ENCODE assay signal across 9 cellular contexts in genomic region chr19:18119243-18120105, GRCh38. TPM values are rescaled to one million over a fixed set of nuclear protein-coding genes. Genes with fewer than 3 reads are reported as not detected.
DNase-seq lines count a peak whose midpoint lies in the region; ATAC-seq and TF ChIP-seq lines count a peak whose summit lies in the region.
"Had no signal": no experiment of that assay in that cellular context is flagged by ENCODE, and none has a peak within 500 bp of the region (broad histone marks: within the 10 kb centered on the region; RNA-seq: fewer than 3 reads in every experiment).

No MANE protein-coding gene starts in this region.

- H3F3A ChIP-seq in neural progenitor cell (ENCODE audit: low read depth): peaks cover 11% of the 10 kb centered on the region

- H3K4me3 Mint-ChIP-seq in activated naive CD4-positive, alpha-beta T cell treated with anti-CD3 and anti-CD28 coated beads, Interleukin-2, amount 50 U/mL, for 24 hours: peak overlapping the region; percentile 86
- peak overlapping the region; percentile 85 for H3K4me3 Mint-ChIP-seq in neural progenitor cell

- H3K27me3 ChIP-seq in neural progenitor cell: no peaks in the 10 kb centered on the region
- H3K27me3 ChIP-seq in upper lobe of left lung: no peaks in the 10 kb centered on the region

- H3K4me3 ChIP-seq in neural progenitor cell: no peak overlapping the region
- H3K4me3 ChIP-seq in upper lobe of left lung: peak overlapping the region in 3 of 4 donors; percentile 1 to 88 (median 80)

- H3K4me1 Mint-ChIP-seq in activated naive CD4-positive, alpha-beta T cell treated with anti-CD3 and anti-CD28 coated beads, Interleukin-2, amount 50 U/mL, for 24 hours: peaks cover 34% of the 10 kb centered on the region
- peaks cover 31% of the 10 kb centered on the region for H3K4me1 Mint-ChIP-seq in neural progenitor cell

- H3K36me3 ChIP-seq in neural progenitor cell (no peaks in the 10 kb centered on the region), upper lobe of left lung (peaks cover 0 to 25% (median 20%) of the 10 kb centered on the region in 4 donors)

- peaks cover 4% of the 10 kb centered on the region for H3K4me1 ChIP-seq in neural progenitor cell
- H3K4me1 ChIP-seq in upper lobe of left lung: peaks cover 16 to 26% (median 19%) of the 10 kb centered on the region in 4 donors

- H4K20me1 ChIP-seq in neural progenitor cell (ENCODE audit: low read depth): peaks cover 20% of the 10 kb centered on the region

- no peak for TF ChIP-seq POLR2A in upper lobe of left lung (IDR thresholded peaks at IDR 0.05)

- peak overlapping the region; percentile 99 for H3K27ac Mint-ChIP-seq in activated naive CD4-positive, alpha-beta T cell treated with anti-CD3 and anti-CD28 coated beads, Interleukin-2, amount 50 U/mL, for 24 hours
- no peak overlapping the region for H3K27ac Mint-ChIP-seq in neural progenitor cell

- TF ChIP-seq EP300 in upper lobe of left lung (IDR thresholded peaks at IDR 0.05): no peak

- no peaks in the 10 kb centered on the region for H3K9me3 Mint-ChIP-seq in activated naive CD4-positive, alpha-beta T cell treated with anti-CD3 and anti-CD28 coated beads, Interleukin-2, amount 50 U/mL, for 24 hours
- no peaks in the 10 kb centered on the region for H3K9me3 Mint-ChIP-seq in neural progenitor cell

- no peak for TF ChIP-seq CTCF in neural progenitor cell (IDR thresholded peaks at IDR 0.05)
- no peak for TF ChIP-seq CTCF in upper lobe of left lung (IDR thresholded peaks at IDR 0.05)

- no peak for ATAC-seq in upper lobe of left lung (ENCODE audit: low FRiP score in 2 of 2)
- ATAC-seq in GM19452 (IDR thresholded peaks at IDR 0.05; ENCODE audit: unreplicated experiment): no peak

- peak; percentile 38 for DNase-seq in NK-92 treated with Interleukin-12 subunit alpha and Interleukin-12 subunit beta, amount 100 ng/mL, for 24 hours (lab: John Stamatoyannopoulos, UW)
- DNase-seq in NK-92 (lab: John Stamatoyannopoulos, UW; ENCODE audit: unreplicated experiment) (no peak), neural progenitor cell (ENCODE audit: low spot score) (no peak), upper lobe of left lung (no peak), OCI-M1 (lab: John Stamatoyannopoulos, UW) (no peak), NCI-H2196 treated with DMSO at 0.1 percent for 48 hours (lab: John Stamatoyannopoulos, UW; ENCODE audit: unreplicated experiment) (no peak)

- H3K27ac ChIP-seq in neural progenitor cell (no peak overlapping the region), upper lobe of left lung (peak overlapping the region in 3 of 4 donors; percentile 6 to 52 (median 18))

- H3K4me2 ChIP-seq in neural progenitor cell: peak overlapping the region; percentile 98

- H3K79me2 ChIP-seq in neural progenitor cell (ENCODE audit: low read depth): peaks cover 10% of the 10 kb centered on the region

- no peaks in the 10 kb centered on the region for H3K9me3 ChIP-seq in neural progenitor cell (ENCODE audit: low read depth)
- H3K9me3 ChIP-seq in upper lobe of left lung: no peaks in the 10 kb centered on the region

- H2AFZ ChIP-seq in neural progenitor cell (replicated peaks): no peak overlapping the region

- H3K9ac ChIP-seq in neural progenitor cell: no peak overlapping the region

- H3K36me3 Mint-ChIP-seq in activated naive CD4-positive, alpha-beta T cell treated with anti-CD3 and anti-CD28 coated beads, Interleukin-2, amount 50 U/mL, for 24 hours: peaks cover 3% of the 10 kb centered on the region
- H3K36me3 Mint-ChIP-seq in neural progenitor cell: peaks cover 2% of the 10 kb centered on the region

- 67 to 78% methylated on average over 19 to 22 of the region's 22 CpGs for WGBS in upper lobe of left lung, 2 donors

- H3K27me3 Mint-ChIP-seq in activated naive CD4-positive, alpha-beta T cell treated with anti-CD3 and anti-CD28 coated beads, Interleukin-2, amount 50 U/mL, for 24 hours: no peaks in the 10 kb centered on the region
- peaks cover 11% of the 10 kb centered on the region for H3K27me3 Mint-ChIP-seq in neural progenitor cell (ENCODE audit: insufficient read depth, low read depth)

RNA-seq across cellular contexts. Expression of gene MAST3, which starts 21.9 kb away (rescaled TPM):
- total RNA-seq in neural progenitor cell (ENCODE audit: low replicate concordance): 2.1 and 5.1 TPM in 2 replicates
- 10 to 100 TPM in 4 of 6 donors, 1 to 10 TPM in 2; 9.3 to 67.1 (median 27.5) TPM for total RNA-seq in upper lobe of left lung

RNA-seq across cellular contexts. Expression of gene IL12RB1, which starts 32.7 kb away (rescaled TPM):
- not detected in 2 replicates for total RNA-seq in neural progenitor cell (ENCODE audit: low replicate concordance)
- 10 to 100 TPM in 1 of 6 donors, 1 to 10 TPM in 5; 2.6 to 13.2 (median 8.6) TPM for total RNA-seq in upper lobe of left lung
- total RNA-seq: pulmonary artery endothelial cell had no signal

RNA-seq across cellular contexts. Expression of gene PIK3R2, which starts 33.5 kb away (rescaled TPM):
- total RNA-seq in neural progenitor cell (ENCODE audit: low replicate concordance): 21.4 and 41.8 TPM in 2 replicates
- 10 to 100 TPM; 11.0 to 65.1 (median 30.3) TPM for total RNA-seq in upper lobe of left lung

RNA-seq across cellular contexts. Expression of gene IFI30, which starts 54.1 kb away (rescaled TPM):
- 0.62 TPM in 1 of 2 replicates, not detected in the other for total RNA-seq in neural progenitor cell (ENCODE audit: low replicate concordance)
- total RNA-seq in upper lobe of left lung: 100 to 1,000 TPM; 228 to 764 (median 476) TPM
